Comparison of ENCODE assay signal across 8 cellular contexts in the genomic region with DNA sequence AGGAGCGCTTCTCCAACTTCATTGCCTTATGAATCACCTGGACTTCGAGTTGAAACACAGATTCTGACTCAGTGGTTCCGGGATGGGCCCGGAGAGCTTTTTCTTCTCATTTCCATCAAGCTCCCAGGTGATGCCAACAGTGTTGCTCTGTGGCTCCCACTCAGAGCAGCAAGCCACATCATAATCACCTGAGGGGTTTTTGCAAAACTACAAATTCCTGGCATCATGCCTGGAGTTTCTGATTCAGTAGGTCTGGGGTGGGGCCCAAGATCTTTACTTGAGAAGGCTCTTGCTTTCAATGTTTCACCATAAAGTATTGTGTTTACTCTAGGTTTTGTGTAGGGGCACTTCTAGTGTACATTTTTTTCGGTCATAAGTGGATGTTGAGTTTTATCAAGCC. TPM values are rescaled to one million over a fixed set of nuclear protein-coding genes. Genes with fewer than 3 reads are reported as not detected.
A peak's percentile ranks its signal among the peaks of the same experiment; 100 is the strongest.
DNase-seq lines count a peak whose midpoint lies in the region; ATAC-seq and TF ChIP-seq lines count a peak whose summit lies in the region.

No MANE protein-coding gene starts in this region.

- no peak for TF ChIP-seq RAD21 in Ishikawa (IDR thresholded peaks at IDR 0.05; ENCODE audit: low read depth)

- DNase-seq in A172 (ENCODE audit: low spot score), result peak; percentile 53
- DNase-seq in activated T-cell treated with anti-CD3 and anti-CD28 coated beads, Interleukin-2, amount 50 U/mL, for 1 hour, result peak; percentile 53
- DNase-seq in left colon, result no peak
- DNase-seq in NCI-H2081 treated with DMSO at 0.1 percent for 48 hours (lab: John Stamatoyannopoulos, UW), result no peak
- no peak for DNase-seq in retina
- DNase-seq in mesenteric fat pad (ENCODE audit: low spot score), result no peak

- intact Hi-C loops in left colon (cut with DNase I, micrococcal nuclease), result no loop called here

- no peak for TF ChIP-seq EP300 in Ishikawa (IDR thresholded peaks at IDR 0.05; ENCODE audit: borderline replicate concordance)

- ATAC-seq in left colon (peak; percentile 9), HG02840 (IDR thresholded peaks at IDR 0.05; ENCODE audit: low FRiP score, unreplicated experiment) (no peak)

TF ChIP-seq in Ishikawa, 13 proteins besides CTCF, POLR2A, EP300 and RAD21:
- TF ChIP-seq TCF12 (IDR thresholded peaks at IDR 0.05; ENCODE audit: low read depth) (no peak), NFIC (IDR thresholded peaks at IDR 0.05) (0 out of 2 replicates have a peak, but pooled peaks have one; percentile 23), TAF1 (IDR thresholded peaks at IDR 0.05; ENCODE audit: low read depth) (no peak)

RNA-seq across cellular contexts. Expression of a gene that starts 7.0 kb away (rescaled TPM):
- 13.1 and 14.7 TPM in 2 replicates for total RNA-seq in A172 (2014; rRNA removed; shearing (Covaris generic))
- 10 to 100 TPM; 51.8 to 66.6 TPM for total RNA-seq in left colon
- total RNA-seq in mesenteric fat pad, result 15.7 TPM

Comparison
In these comparisons a context has a peak if more than half of its experiments do, and no peak if none do; other contexts are left out.
1. DNase-seq: peak in A172 (single experiment) and activated T-cell treated with anti-CD3 and anti-CD28 coated beads, Interleukin-2, amount 50 U/mL, for 1 hour (single experiment); none in left colon (0 of 2), NCI-H2081 treated with DMSO at 0.1 percent for 48 hours (single experiment), retina (single experiment) and mesenteric fat pad (single experiment).